In genomic region chr1:21189906-21190500, GRCh38 we compare ENCODE assay signal across 1 cellular context.
TF ChIP-seq lines count a peak whose summit lies in the region.

No MANE protein-coding gene starts in this region.

TF ChIP-seq in endothelial cell of umbilical vein, 7 proteins besides CTCF, POLR2A, EP300 and RAD21:
- TF ChIP-seq JUN (IDR thresholded peaks at IDR 0.05; ENCODE audit: borderline replicate concordance, insufficient read depth, insufficient read length, low read depth) (no peak), GATA2 (IDR thresholded peaks at IDR 0.05; ENCODE audit: insufficient read depth, insufficient read length, low read depth, low read length) (no peak), MYC (IDR thresholded peaks at IDR 0.05; ENCODE audit: low read depth, low read length) (no peak), MAX (IDR thresholded peaks at IDR 0.05; ENCODE audit: insufficient read depth, insufficient read length) (no peak), EZH2 (IDR thresholded peaks at IDR 0.05; ENCODE audit: borderline replicate concordance, low read depth, low read length, severe bottlenecking) (no peak), POLR2AphosphoS5 (IDR thresholded peaks at IDR 0.05; ENCODE audit: insufficient read depth, low read depth, low read length) (no peak), FOS (IDR thresholded peaks at IDR 0.05; ENCODE audit: borderline replicate concordance, insufficient read depth, low read length) (no peak)
